In the genomic region with DNA sequence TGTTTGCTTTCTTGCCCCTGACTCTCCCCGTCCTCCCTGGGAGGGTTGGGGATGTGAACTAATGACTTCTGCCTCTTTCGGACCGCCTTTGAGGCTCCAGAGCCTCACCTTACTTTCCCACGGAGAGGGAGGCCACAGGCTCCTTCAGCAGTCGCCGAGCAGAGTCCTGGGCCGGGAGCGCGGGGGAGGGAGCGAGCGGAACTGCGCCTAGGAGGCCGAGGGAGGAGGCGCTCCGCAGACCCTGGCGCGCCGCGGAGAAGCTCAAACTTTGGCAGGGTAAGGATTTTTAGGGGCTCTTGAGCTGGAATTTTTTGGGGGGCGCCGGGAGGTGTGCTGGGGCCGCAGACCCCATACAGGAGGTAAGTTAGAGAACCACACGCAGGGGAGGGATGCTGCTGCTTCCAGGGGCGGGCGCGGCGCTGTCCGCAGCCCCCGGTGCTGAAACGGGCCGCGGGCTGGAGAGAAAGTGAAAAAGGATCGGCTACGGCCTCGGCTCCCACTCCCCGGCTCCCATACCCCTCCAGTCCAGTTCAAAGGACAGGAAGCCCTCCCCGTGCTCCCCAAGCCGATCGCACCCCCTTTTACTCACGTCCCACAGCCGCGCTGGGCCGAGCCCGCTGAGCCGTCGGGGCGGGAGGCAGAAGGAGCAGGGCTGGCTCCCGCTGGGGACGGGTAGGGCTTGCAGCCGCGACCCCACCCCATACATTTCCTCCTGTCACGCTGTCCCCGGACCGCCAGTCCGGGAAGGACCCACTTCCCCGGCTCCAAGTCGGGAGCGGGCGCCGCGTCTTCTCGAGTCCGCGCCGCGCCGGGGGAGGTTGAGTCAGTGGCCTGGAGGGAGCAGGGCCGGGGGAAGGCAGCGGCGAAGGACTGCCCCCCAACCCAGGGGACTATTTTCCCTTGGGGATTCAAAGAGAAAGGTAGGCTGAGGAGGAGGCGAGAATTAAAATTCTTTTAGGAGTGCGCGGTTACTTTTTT, we compare ENCODE assay signal across 1 cellular context.
TF ChIP-seq lines count a peak whose summit lies in the region.

A gene (plus strand): TSS at position 198 of the 978 bp plus-strand sequence. CDS start 23,520 bp downstream, outside the sequence.

TF ChIP-seq in K562, 482 proteins besides CTCF, POLR2A, EP300 and RAD21 (continued from another document):
- TF ChIP-seq, protein P1, sequence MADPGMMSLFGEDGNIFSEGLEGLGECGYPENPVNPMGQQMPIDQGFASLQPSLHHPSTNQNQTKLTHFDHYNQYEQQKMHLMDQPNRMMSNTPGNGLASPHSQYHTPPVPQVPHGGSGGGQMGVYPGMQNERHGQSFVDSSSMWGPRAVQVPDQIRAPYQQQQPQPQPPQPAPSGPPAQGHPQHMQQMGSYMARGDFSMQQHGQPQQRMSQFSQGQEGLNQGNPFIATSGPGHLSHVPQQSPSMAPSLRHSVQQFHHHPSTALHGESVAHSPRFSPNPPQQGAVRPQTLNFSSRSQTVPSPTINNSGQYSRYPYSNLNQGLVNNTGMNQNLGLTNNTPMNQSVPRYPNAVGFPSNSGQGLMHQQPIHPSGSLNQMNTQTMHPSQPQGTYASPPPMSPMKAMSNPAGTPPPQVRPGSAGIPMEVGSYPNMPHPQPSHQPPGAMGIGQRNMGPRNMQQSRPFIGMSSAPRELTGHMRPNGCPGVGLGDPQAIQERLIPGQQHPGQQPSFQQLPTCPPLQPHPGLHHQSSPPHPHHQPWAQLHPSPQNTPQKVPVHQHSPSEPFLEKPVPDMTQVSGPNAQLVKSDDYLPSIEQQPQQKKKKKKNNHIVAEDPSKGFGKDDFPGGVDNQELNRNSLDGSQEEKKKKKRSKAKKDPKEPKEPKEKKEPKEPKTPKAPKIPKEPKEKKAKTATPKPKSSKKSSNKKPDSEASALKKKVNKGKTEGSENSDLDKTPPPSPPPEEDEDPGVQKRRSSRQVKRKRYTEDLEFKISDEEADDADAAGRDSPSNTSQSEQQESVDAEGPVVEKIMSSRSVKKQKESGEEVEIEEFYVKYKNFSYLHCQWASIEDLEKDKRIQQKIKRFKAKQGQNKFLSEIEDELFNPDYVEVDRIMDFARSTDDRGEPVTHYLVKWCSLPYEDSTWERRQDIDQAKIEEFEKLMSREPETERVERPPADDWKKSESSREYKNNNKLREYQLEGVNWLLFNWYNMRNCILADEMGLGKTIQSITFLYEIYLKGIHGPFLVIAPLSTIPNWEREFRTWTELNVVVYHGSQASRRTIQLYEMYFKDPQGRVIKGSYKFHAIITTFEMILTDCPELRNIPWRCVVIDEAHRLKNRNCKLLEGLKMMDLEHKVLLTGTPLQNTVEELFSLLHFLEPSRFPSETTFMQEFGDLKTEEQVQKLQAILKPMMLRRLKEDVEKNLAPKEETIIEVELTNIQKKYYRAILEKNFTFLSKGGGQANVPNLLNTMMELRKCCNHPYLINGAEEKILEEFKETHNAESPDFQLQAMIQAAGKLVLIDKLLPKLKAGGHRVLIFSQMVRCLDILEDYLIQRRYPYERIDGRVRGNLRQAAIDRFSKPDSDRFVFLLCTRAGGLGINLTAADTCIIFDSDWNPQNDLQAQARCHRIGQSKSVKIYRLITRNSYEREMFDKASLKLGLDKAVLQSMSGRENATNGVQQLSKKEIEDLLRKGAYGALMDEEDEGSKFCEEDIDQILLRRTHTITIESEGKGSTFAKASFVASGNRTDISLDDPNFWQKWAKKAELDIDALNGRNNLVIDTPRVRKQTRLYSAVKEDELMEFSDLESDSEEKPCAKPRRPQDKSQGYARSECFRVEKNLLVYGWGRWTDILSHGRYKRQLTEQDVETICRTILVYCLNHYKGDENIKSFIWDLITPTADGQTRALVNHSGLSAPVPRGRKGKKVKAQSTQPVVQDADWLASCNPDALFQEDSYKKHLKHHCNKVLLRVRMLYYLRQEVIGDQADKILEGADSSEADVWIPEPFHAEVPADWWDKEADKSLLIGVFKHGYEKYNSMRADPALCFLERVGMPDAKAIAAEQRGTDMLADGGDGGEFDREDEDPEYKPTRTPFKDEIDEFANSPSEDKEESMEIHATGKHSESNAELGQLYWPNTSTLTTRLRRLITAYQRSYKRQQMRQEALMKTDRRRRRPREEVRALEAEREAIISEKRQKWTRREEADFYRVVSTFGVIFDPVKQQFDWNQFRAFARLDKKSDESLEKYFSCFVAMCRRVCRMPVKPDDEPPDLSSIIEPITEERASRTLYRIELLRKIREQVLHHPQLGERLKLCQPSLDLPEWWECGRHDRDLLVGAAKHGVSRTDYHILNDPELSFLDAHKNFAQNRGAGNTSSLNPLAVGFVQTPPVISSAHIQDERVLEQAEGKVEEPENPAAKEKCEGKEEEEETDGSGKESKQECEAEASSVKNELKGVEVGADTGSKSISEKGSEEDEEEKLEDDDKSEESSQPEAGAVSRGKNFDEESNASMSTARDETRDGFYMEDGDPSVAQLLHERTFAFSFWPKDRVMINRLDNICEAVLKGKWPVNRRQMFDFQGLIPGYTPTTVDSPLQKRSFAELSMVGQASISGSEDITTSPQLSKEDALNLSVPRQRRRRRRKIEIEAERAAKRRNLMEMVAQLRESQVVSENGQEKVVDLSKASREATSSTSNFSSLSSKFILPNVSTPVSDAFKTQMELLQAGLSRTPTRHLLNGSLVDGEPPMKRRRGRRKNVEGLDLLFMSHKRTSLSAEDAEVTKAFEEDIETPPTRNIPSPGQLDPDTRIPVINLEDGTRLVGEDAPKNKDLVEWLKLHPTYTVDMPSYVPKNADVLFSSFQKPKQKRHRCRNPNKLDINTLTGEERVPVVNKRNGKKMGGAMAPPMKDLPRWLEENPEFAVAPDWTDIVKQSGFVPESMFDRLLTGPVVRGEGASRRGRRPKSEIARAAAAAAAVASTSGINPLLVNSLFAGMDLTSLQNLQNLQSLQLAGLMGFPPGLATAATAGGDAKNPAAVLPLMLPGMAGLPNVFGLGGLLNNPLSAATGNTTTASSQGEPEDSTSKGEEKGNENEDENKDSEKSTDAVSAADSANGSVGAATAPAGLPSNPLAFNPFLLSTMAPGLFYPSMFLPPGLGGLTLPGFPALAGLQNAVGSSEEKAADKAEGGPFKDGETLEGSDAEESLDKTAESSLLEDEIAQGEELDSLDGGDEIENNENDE (IDR thresholded peaks at IDR 0.05; ENCODE audit: low read depth, low read length): no peak
- TF ChIP-seq THRAP3 (IDR thresholded peaks at IDR 0.05; ENCODE audit: borderline replicate concordance) (no peak), CBX3 (IDR thresholded peaks at IDR 0.05; ENCODE audit: borderline replicate concordance in 1 of 2, low read length in 2 of 2) (no peak), EHMT2 (IDR thresholded peaks at IDR 0.05) (peak; percentile 85), CC2D1A (IDR thresholded peaks at IDR 0.05) (no peak), RAD51 (IDR thresholded peaks at IDR 0.05; ENCODE audit: borderline replicate concordance, low read depth) (no peak), KLF1 (tag; IDR thresholded peaks at IDR 0.05) (no peak), ZNF146 (CRISPR knock-in tag; IDR thresholded peaks at IDR 0.05; ENCODE audit: unreplicated experiment) (no peak), U2AF1 (optimal IDR thresholded peaks at IDR 0.05; ENCODE audit: low read depth, low read length) (no peak), ZBTB7A (IDR thresholded peaks at IDR 0.05; ENCODE audit: borderline replicate concordance, control insufficient read depth, low read depth, low read length) (peak; percentile 77; the same call in 1 of the 2 replicates), SIRT6 (IDR thresholded peaks at IDR 0.05; ENCODE audit: low read depth, low read length) (no peak)
- TF ChIP-seq, protein P2, sequence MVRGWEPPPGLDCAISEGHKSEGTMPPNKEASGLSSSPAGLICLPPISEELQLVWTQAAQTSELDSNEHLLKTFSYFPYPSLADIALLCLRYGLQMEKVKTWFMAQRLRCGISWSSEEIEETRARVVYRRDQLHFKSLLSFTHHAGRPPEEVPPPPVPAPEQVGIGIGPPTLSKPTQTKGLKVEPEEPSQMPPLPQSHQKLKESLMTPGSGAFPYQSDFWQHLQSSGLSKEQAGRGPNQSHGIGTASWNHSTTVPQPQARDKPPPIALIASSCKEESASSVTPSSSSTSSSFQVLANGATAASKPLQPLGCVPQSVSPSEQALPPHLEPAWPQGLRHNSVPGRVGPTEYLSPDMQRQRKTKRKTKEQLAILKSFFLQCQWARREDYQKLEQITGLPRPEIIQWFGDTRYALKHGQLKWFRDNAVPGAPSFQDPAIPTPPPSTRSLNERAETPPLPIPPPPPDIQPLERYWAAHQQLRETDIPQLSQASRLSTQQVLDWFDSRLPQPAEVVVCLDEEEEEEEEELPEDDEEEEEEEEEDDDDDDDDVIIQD (CRISPR knock-in tag; IDR thresholded peaks at IDR 0.05): no peak
- TF ChIP-seq, protein P3, sequence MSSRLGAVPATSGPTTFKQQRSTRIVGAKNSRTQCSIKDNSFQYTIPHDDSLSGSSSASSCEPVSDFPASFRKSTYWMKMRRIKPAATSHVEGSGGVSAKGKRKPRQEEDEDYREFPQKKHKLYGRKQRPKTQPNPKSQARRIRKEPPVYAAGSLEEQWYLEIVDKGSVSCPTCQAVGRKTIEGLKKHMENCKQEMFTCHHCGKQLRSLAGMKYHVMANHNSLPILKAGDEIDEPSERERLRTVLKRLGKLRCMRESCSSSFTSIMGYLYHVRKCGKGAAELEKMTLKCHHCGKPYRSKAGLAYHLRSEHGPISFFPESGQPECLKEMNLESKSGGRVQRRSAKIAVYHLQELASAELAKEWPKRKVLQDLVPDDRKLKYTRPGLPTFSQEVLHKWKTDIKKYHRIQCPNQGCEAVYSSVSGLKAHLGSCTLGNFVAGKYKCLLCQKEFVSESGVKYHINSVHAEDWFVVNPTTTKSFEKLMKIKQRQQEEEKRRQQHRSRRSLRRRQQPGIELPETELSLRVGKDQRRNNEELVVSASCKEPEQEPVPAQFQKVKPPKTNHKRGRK (tag; IDR thresholded peaks at IDR 0.05): no peak
- TF ChIP-seq, protein P4, sequence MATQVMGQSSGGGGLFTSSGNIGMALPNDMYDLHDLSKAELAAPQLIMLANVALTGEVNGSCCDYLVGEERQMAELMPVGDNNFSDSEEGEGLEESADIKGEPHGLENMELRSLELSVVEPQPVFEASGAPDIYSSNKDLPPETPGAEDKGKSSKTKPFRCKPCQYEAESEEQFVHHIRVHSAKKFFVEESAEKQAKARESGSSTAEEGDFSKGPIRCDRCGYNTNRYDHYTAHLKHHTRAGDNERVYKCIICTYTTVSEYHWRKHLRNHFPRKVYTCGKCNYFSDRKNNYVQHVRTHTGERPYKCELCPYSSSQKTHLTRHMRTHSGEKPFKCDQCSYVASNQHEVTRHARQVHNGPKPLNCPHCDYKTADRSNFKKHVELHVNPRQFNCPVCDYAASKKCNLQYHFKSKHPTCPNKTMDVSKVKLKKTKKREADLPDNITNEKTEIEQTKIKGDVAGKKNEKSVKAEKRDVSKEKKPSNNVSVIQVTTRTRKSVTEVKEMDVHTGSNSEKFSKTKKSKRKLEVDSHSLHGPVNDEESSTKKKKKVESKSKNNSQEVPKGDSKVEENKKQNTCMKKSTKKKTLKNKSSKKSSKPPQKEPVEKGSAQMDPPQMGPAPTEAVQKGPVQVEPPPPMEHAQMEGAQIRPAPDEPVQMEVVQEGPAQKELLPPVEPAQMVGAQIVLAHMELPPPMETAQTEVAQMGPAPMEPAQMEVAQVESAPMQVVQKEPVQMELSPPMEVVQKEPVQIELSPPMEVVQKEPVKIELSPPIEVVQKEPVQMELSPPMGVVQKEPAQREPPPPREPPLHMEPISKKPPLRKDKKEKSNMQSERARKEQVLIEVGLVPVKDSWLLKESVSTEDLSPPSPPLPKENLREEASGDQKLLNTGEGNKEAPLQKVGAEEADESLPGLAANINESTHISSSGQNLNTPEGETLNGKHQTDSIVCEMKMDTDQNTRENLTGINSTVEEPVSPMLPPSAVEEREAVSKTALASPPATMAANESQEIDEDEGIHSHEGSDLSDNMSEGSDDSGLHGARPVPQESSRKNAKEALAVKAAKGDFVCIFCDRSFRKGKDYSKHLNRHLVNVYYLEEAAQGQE (CRISPR knock-in tag; IDR thresholded peaks at IDR 0.05; ENCODE audit: low read depth): peak; percentile 41; the same call in 1 of the 2 replicates
